Comparison of ENCODE assay signal across 6 cellular contexts in genomic region chr1:34606504-34606903, GRCh38.
"Had no signal": no experiment of that assay in that cellular context is flagged by ENCODE, and none has a peak within 500 bp of the region (broad histone marks: within the 10 kb centered on the region; RNA-seq: fewer than 3 reads in every experiment).

No MANE protein-coding gene starts in this region.

- FAIRE-seq: HepG2, HTR-8/SVneo had no signal

- ATAC-seq: HepG2 had no signal

- H3K27ac ChIP-seq: HL-60, KMS-11 had no signal

- H3K4me2 ChIP-seq: KMS-11 had no signal

- H3K9ac ChIP-seq: KMS-11 had no signal

- DNase-seq: KBM-7, KG1 had no signal
